Comparison of ENCODE assay signal across 1 cellular context in the genomic region with DNA sequence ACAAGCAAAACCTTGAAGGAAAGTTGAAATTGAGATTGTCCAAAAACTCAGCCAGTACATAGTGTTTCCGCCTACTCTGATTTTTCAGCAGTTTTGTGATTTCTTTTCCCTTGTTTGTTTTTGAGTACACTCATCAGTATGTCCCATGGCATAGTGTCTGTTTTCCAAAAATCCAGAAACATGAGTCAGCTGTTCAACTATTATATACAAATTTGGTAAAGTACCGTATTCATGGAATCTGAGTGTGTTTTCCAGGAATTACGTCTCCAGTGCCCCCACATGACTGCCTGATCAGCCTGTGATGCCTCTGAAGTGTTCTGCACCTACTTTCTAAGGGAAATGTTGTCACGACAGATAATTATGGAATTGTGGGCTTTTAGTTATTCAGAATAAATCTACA.
TF ChIP-seq lines count a peak whose summit lies in the region.

No MANE protein-coding gene starts in this region.

TF ChIP-seq in SK-N-SH, 30 proteins besides CTCF, POLR2A, EP300 and RAD21 (continued from another document):
- TF ChIP-seq, protein P1, sequence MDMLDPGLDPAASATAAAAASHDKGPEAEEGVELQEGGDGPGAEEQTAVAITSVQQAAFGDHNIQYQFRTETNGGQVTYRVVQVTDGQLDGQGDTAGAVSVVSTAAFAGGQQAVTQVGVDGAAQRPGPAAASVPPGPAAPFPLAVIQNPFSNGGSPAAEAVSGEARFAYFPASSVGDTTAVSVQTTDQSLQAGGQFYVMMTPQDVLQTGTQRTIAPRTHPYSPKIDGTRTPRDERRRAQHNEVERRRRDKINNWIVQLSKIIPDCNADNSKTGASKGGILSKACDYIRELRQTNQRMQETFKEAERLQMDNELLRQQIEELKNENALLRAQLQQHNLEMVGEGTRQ (IDR thresholded peaks at IDR 0.05; ENCODE audit: borderline replicate concordance, low read depth, low read length) = no peak
- TF ChIP-seq ELF1 (IDR thresholded peaks at IDR 0.05) (no peak), CHD2 (IDR thresholded peaks at IDR 0.05; ENCODE audit: low read length, partially characterized antibody) (no peak), FOXJ3 (CRISPR knock-in tag; IDR thresholded peaks at IDR 0.05) (no peak)
TF ChIP-seq in SK-N-SH: peak in this region for 3.
